Comparison of ENCODE assay signal across 13 cellular contexts in genomic region chr2:240690421-240691074, GRCh38. TPM values are rescaled to one million over a fixed set of nuclear protein-coding genes. Genes with fewer than 3 reads are reported as not detected.
DNase-seq lines count a peak whose midpoint lies in the region; ATAC-seq, FAIRE-seq and TF ChIP-seq lines count a peak whose summit lies in the region.
"Not testable (repeated sequence)": the region's sequence is repeated elsewhere in the genome, so short reads cannot be mapped to it uniquely, and the experiment has no call there.
"Had no signal": no experiment of that assay in that cellular context is flagged by ENCODE, and none has a peak within 500 bp of the region (broad histone marks: within the 10 kb centered on the region; RNA-seq: fewer than 3 reads in every experiment).

No MANE protein-coding gene starts in this region.

- H3K4me3 ChIP-seq in body of pancreas, esophagus muscularis mucosa: not testable (repeated sequence)
- H3K4me3 ChIP-seq in mucosa of rectum (ENCODE audit: low read length in 2 of 2) (peak overlapping the region; percentile 57 to 66), transverse colon (peak overlapping the region in 2 of 4 donors; percentile 17 to 35)

- not testable (repeated sequence) for H3K27me3 ChIP-seq in body of pancreas; mucosa of rectum (ENCODE audit: control insufficient read depth in 2 of 2, insufficient read depth in 2 of 2, low read length in 2 of 2); transverse colon
- H3K27me3 ChIP-seq in esophagus muscularis mucosa: peaks cover 0 to 12% (median 0%) of the 10 kb centered on the region in 4 donors

- H3K9me3 Mint-ChIP-seq in CD14-positive monocyte: not testable (repeated sequence)

- WGBS in body of pancreas, 2 donors: 21 to 39% methylated on average over 4 to 9 of the region's 18 CpGs
- 81% methylated on average over 4 of the region's 18 CpGs for WGBS in esophagus muscularis mucosa
- 30 to 41% methylated on average over 3 to 6 of the region's 18 CpGs for WGBS in transverse colon (ENCODE audit: low coverage in 1 of 2), 2 donors

- not testable (repeated sequence) for TF ChIP-seq EP300 in esophagus muscularis mucosa (IDR thresholded peaks at IDR 0.05); transverse colon (IDR thresholded peaks at IDR 0.05; ENCODE audit: low read depth)

- H3K4me1 ChIP-seq in body of pancreas (peaks cover 30% of the 10 kb centered on the region), mucosa of rectum (ENCODE audit: control insufficient read depth in 2 of 2, insufficient read depth in 2 of 2, low read length in 2 of 2) (peaks cover 13 to 21% of the 10 kb centered on the region in 2 donors), transverse colon (peaks cover 0 to 20% (median 7%) of the 10 kb centered on the region in 4 donors)
- not testable (repeated sequence) for H3K4me1 ChIP-seq in esophagus muscularis mucosa

- H3K27ac Mint-ChIP-seq in CD14-positive monocyte, T-helper 17 cell: not testable (repeated sequence)

- peak overlapping the region; percentile 25 to 89 (median 76) for H3K27ac ChIP-seq in body of pancreas
- H3K27ac ChIP-seq in esophagus muscularis mucosa (replicated peaks in 1 of 4): not testable (repeated sequence)
- peak overlapping the region; percentile 56 to 67 for H3K27ac ChIP-seq in mucosa of rectum (ENCODE audit: low read depth in 2 of 2, low read length in 2 of 2)
- peak overlapping the region in 3 of 4 donors; percentile 41 to 64 (median 61) for H3K27ac ChIP-seq in transverse colon

- peak overlapping the region; percentile 32 to 73 for H3K9ac ChIP-seq in mucosa of rectum (ENCODE audit: low read depth in 1 of 2, low read length in 2 of 2)

- H3K9me3 ChIP-seq in T-helper 17 cell (ENCODE audit: control insufficient read depth, low read length, poor library complexity, severe bottlenecking); body of pancreas; esophagus muscularis mucosa; mucosa of rectum (ENCODE audit: control insufficient read depth in 2 of 2, low read length in 2 of 2); transverse colon: not testable (repeated sequence)

- H3K27me3 Mint-ChIP-seq in CD14-positive monocyte (ENCODE audit: low read depth in 3 of 3); T-helper 17 cell: not testable (repeated sequence)

- peak overlapping the region; percentile 35 to 39 for H3K4me3 Mint-ChIP-seq in CD14-positive monocyte
- H3K4me3 Mint-ChIP-seq in T-helper 17 cell: not testable (repeated sequence)

- H3K36me3 ChIP-seq in body of pancreas (replicated peaks in 1 of 2; ENCODE audit: insufficient read depth in 1 of 2, low read depth in 2 of 2); esophagus muscularis mucosa; mucosa of rectum (ENCODE audit: control insufficient read depth in 2 of 2, insufficient read depth in 2 of 2, low read length in 2 of 2); transverse colon: not testable (repeated sequence)

- intact Hi-C loops in CD14-positive monocyte (cut with micrococcal nuclease); body of pancreas (cut with DNase I); esophagus muscularis mucosa (cut with DNase I); transverse colon (cut with DNase I; ENCODE audit: low total_unique reads): not testable (repeated sequence)

- FAIRE-seq in GM12892 (lab: Jason Lieb, UNC): peak; percentile 71

- not testable (repeated sequence) for TF ChIP-seq POLR2A in GM12892 (IDR thresholded peaks at IDR 0.05; ENCODE audit: low read depth, low read length); esophagus muscularis mucosa (IDR thresholded peaks at IDR 0.05; ENCODE audit: low read depth); transverse colon (IDR thresholded peaks at IDR 0.05)
- peak in 2 of 3 donors; percentile 39 to 53 for TF ChIP-seq POLR2A in body of pancreas (IDR thresholded peaks at IDR 0.05)

- DNase-seq in CD14-positive monocyte (ENCODE audit: low spot score); GM12892 (ENCODE audit: insufficient read length); T-helper 17 cell; transverse colon: not testable (repeated sequence)
- DNase-seq in activated CD8-positive, alpha-beta memory T cell treated with anti-CD3 and anti-CD28 coated beads, Interleukin-2, amount 50 U/mL, for 48 hours: peak; percentile 28
- DNase-seq in body of pancreas (peak in 3 of 4 donors; percentile 36 to 68 (median 57)), esophagus muscularis mucosa (ENCODE audit: extremely low spot score) (peak; percentile 70)

- H3K36me3 Mint-ChIP-seq in CD14-positive monocyte; T-helper 17 cell (ENCODE audit: low read depth): not testable (repeated sequence)

- ATAC-seq in T-helper 17 cell: peak; percentile 44
- peak; percentile 45 for ATAC-seq in body of pancreas

- in situ Hi-C loops in transverse colon (cut with MboI; ENCODE audit: low pct_ligation_motif_present in 1 of 4, low pct_unique_long_range_greater_than_20kb in 1 of 4, low sequenced_read_pairs in 3 of 4): not testable (repeated sequence)

- peaks cover 12% of the 10 kb centered on the region for H3K4me1 Mint-ChIP-seq in CD14-positive monocyte
- H3K4me1 Mint-ChIP-seq in T-helper 17 cell: not testable (repeated sequence)

- TF ChIP-seq CTCF in CD14-positive monocyte (IDR thresholded peaks at IDR 0.05); body of pancreas (IDR thresholded peaks at IDR 0.05); esophagus muscularis mucosa (IDR thresholded peaks at IDR 0.05); transverse colon (IDR thresholded peaks at IDR 0.05): not testable (repeated sequence)

RNA-seq across cellular contexts. Expression of gene AQP12A, which starts 1.1 kb away (rescaled TPM):
- polyA plus RNA-seq in CD14-positive monocyte: not detected
- polyA plus RNA-seq in GM12892 (2012; ENCODE audit: missing spikeins): not detected
- total RNA-seq in T-helper 17 cell: not detected
- total RNA-seq in body of pancreas: 100 to 1,000 TPM in 1 of 2 donors, 10 to 100 TPM in 1; 29.6 to 130 TPM
- not detected for total RNA-seq in esophagus muscularis mucosa
- total RNA-seq in transverse colon: not detected
- total RNA-seq: A172, H4, NCI-H460, RPMI7951 had no signal
- polyA plus RNA-seq: BJ had no signal

RNA-seq across cellular contexts. Expression of gene AQP12B, which starts 7.9 kb away (rescaled TPM):
- not detected for polyA plus RNA-seq in CD14-positive monocyte
- polyA plus RNA-seq in GM12892 (2012; ENCODE audit: missing spikeins): not detected
- not detected for total RNA-seq in T-helper 17 cell
- 100 to 1,000 TPM; 328 to 392 TPM for total RNA-seq in body of pancreas
- not detected for total RNA-seq in esophagus muscularis mucosa
- total RNA-seq in transverse colon: 1 to 10 TPM in 1 of 4 donors, under 1 TPM in 1, not detected in 2; 0.55 to 1.5 TPM
- total RNA-seq: A172, H4, NCI-H460, RPMI7951 had no signal
- polyA plus RNA-seq: BJ had no signal

Comparison
In these comparisons a context has a peak if more than half of its experiments do, and no peak if none do; other contexts are left out.
1. RNA of gene AQP12A, which starts 1.1 kb away (total RNA-seq): 29.6 to 130 TPM in body of pancreas; not detected in T-helper 17 cell, not detected in esophagus muscularis mucosa and not detected in transverse colon; every median in the first group is over 10 times any median in the second.
2. RNA of gene AQP12B, which starts 7.9 kb away (total RNA-seq): 328 to 392 TPM in body of pancreas; 0.55 to 1.5 TPM in transverse colon, not detected in T-helper 17 cell and not detected in esophagus muscularis mucosa; every median in the first group is over 100 times any median in the second.